Comparison of ENCODE assay signal across 8 cellular contexts in genomic region chr15:75620043-75620775, GRCh38. TPM values are rescaled to one million over a fixed set of nuclear protein-coding genes. Genes with fewer than 3 reads are reported as not detected.
DNase-seq lines count a peak whose midpoint lies in the region; ATAC-seq, FAIRE-seq and TF ChIP-seq lines count a peak whose summit lies in the region.

No MANE protein-coding gene starts in this region.

- H3F3A ChIP-seq in PC-3 (ENCODE audit: low read length, unreplicated experiment): no peaks in the 10 kb centered on the region

- DNase-seq in CD1c-positive myeloid dendritic cell (ENCODE audit: extremely low spot score) (peak; percentile 39), PC-3 (no peak), endothelial cell of umbilical vein (ENCODE audit: low read depth, low spot score) (no peak), omental fat pad (ENCODE audit: low spot score) (no peak), GM20000 (ENCODE audit: low spot score) (no peak), pons (ENCODE audit: low spot score) (no peak)
- DNase-seq in stimulated activated CD4-positive, alpha-beta T cell treated with anti-CD3 and anti-CD28 coated beads, Interleukin-15, amount 100 ng/mL, for 24 hours: no peak

- H3K79me2 ChIP-seq in PC-3 (ENCODE audit: low read length) (no peaks in the 10 kb centered on the region), endothelial cell of umbilical vein (ENCODE audit: control insufficient read depth, insufficient read depth, low read length) (no peaks in the 10 kb centered on the region)

- peak overlapping the region; percentile 6; the same call in 1 of the 2 replicates for H3K27ac ChIP-seq in PC-3 (ENCODE audit: low read length)
- peak overlapping the region; percentile 87 for H3K27ac ChIP-seq in endothelial cell of umbilical vein (ENCODE audit: insufficient read depth, low read depth, low read length)

- H3K9me3 ChIP-seq in PC-3 (ENCODE audit: low read length) (no peaks in the 10 kb centered on the region), endothelial cell of umbilical vein (replicated peaks; ENCODE audit: control insufficient read depth, insufficient read depth, low read length) (no peaks in the 10 kb centered on the region)

- H4K20me1 ChIP-seq in PC-3 (ENCODE audit: low read length) (no peaks in the 10 kb centered on the region), endothelial cell of umbilical vein (replicated peaks; ENCODE audit: control insufficient read depth, extremely low read depth, insufficient read depth, low read length) (no peaks in the 10 kb centered on the region)

- peaks cover 14% of the 10 kb centered on the region for H3K4me1 ChIP-seq in PC-3 (ENCODE audit: insufficient read depth, low read length)
- H3K4me1 ChIP-seq in endothelial cell of umbilical vein (ENCODE audit: control insufficient read depth, extremely low read depth, insufficient read depth, low read length): peaks cover 18% of the 10 kb centered on the region

- H3K4me2 ChIP-seq in PC-3 (ENCODE audit: low read length) (peak overlapping the region; percentile 14; the same call in 1 of the 2 replicates), endothelial cell of umbilical vein (ENCODE audit: insufficient read depth, low read length) (peak overlapping the region; percentile 78)

- no peak for FAIRE-seq in endothelial cell of umbilical vein (lab: Jason Lieb, UNC)

- TF ChIP-seq POLR2A in endothelial cell of umbilical vein (IDR thresholded peaks at IDR 0.05; ENCODE audit: low read depth, low read length): no peak

- ATAC-seq in PC-3 (peak; percentile 48; the same call in 1 of the 2 replicates), omental fat pad (ENCODE audit: low FRiP score) (peak; percentile 46), GM21717 (IDR thresholded peaks at IDR 0.05; ENCODE audit: unreplicated experiment) (no peak)

- no peaks in the 10 kb centered on the region for H3K9me2 ChIP-seq in PC-3 (replicated peaks; ENCODE audit: low read length)

- H3K36me3 ChIP-seq in PC-3 (ENCODE audit: low read depth, low read length) (peaks cover 3% of the 10 kb centered on the region; the same call in 1 of the 2 replicates), endothelial cell of umbilical vein (ENCODE audit: control insufficient read depth in 2 of 2, extremely low read depth in 1 of 2, insufficient read depth in 2 of 2, low read length in 2 of 2) (peaks cover 5 to 12% of the 10 kb centered on the region in 2 experiments)

- POLR2A ChIA-PET in PC-3 (lab: Charles Lee; ENCODE audit: unreplicated experiment): no interaction called here
- POLR2A ChIA-PET in endothelial cell of umbilical vein (lab: Charles Lee): interaction anchor here (0.7 to 1.1 kb wide), 3 partner anchors 20 to 66 kb away, joined by 3 to 6 read pairs (median 3); partner anchors contain the start of gene IMP3

- intact Hi-C loops in PC-3 (cut with micrococcal nuclease) (no loop called here), endothelial cell of umbilical vein (cut with micrococcal nuclease) (loop anchor here (1.0 kb wide), 1 partner anchor 18 kb away; no protein-coding TSS in a partner anchor)

- no peak overlapping the region for H3K4me3 ChIP-seq in PC-3 (ENCODE audit: low read length)
- peak overlapping the region in 1 of 3 experiments; percentile 50 for H3K4me3 ChIP-seq in endothelial cell of umbilical vein (replicated peaks in 1 of 3; ENCODE audit: insufficient read depth in 1 of 3, low read depth in 1 of 3, low read length in 3 of 3)

- H2AFZ ChIP-seq in PC-3 (ENCODE audit: low read length) (no peak overlapping the region), endothelial cell of umbilical vein (ENCODE audit: low read depth, low read length) (peak overlapping the region; percentile 71)

- dilution Hi-C loops in endothelial cell of umbilical vein (cut with MboI; ENCODE audit: extremely low pct_ligation_motif_present, low sequenced_read_pairs): no loop called here

- no peaks in the 10 kb centered on the region for H3K9me1 ChIP-seq in endothelial cell of umbilical vein (replicated peaks; ENCODE audit: control insufficient read depth, extremely low read depth, insufficient read depth, low read length)

- no peaks in the 10 kb centered on the region for H3K27me3 ChIP-seq in PC-3 (ENCODE audit: low read length)
- H3K27me3 ChIP-seq in endothelial cell of umbilical vein (ENCODE audit: control insufficient read depth in 2 of 2, insufficient read depth in 2 of 2, low read length in 2 of 2): no peaks in the 10 kb centered on the region

- no peak overlapping the region for H3K9ac ChIP-seq in PC-3 (ENCODE audit: low read length)
- peak overlapping the region; percentile 74 for H3K9ac ChIP-seq in endothelial cell of umbilical vein (replicated peaks; ENCODE audit: extremely low read depth, insufficient read depth, low read length)

- no peak for TF ChIP-seq CTCF in PC-3 (conservative IDR thresholded peaks at IDR 0.05; ENCODE audit: low read depth, low read length)
- TF ChIP-seq CTCF in endothelial cell of umbilical vein (IDR thresholded peaks at IDR 0.05; ENCODE audit: extremely low read depth in 1 of 2, insufficient read depth in 1 of 2, low read depth in 1 of 2, low read length in 2 of 2): no peak
- TF ChIP-seq CTCF in omental fat pad (IDR thresholded peaks at IDR 0.05): no peak
- TF ChIP-seq CTCF in GM20000 (IDR thresholded peaks at IDR 0.05; ENCODE audit: extremely low read depth, missing control alignments): no peak

- BruUV-seq in PC-3 (replicated peaks; lab: Mats Ljungman, UMichigan) (no TSS peak), endothelial cell of umbilical vein (replicated peaks; lab: Mats Ljungman, UMichigan) (no TSS peak)

- CTCF ChIA-PET in PC-3 (lab: Charles Lee): no interaction called here
- CTCF ChIA-PET in endothelial cell of umbilical vein (lab: Charles Lee): interaction anchor here (0.6 to 2.2 kb wide), 26 partner anchors 10 to 252 kb away, joined by 3 to 32 read pairs (median 4); partner anchors contain the start of genes IMP3, PTPN9 and SNX33

TF ChIP-seq in endothelial cell of umbilical vein, 7 proteins besides CTCF, POLR2A, EP300 and RAD21:
- no peak for TF ChIP-seq EZH2 (IDR thresholded peaks at IDR 0.05; ENCODE audit: borderline replicate concordance, low read depth, low read length, severe bottlenecking)
- no peak for TF ChIP-seq GATA2 (IDR thresholded peaks at IDR 0.05; ENCODE audit: insufficient read depth, insufficient read length, low read depth, low read length)
- TF ChIP-seq FOS (IDR thresholded peaks at IDR 0.05; ENCODE audit: borderline replicate concordance, insufficient read depth, low read length): no peak
- TF ChIP-seq POLR2AphosphoS5 (IDR thresholded peaks at IDR 0.05; ENCODE audit: insufficient read depth, low read depth, low read length): peak; percentile 1

RNA-seq across cellular contexts. Expression of gene SNUPN, which starts 5.3 kb away (rescaled TPM):
- total RNA-seq in PC-3 (2014; rRNA removed) (7.9 and 13.5 TPM in 2 replicates), endothelial cell of umbilical vein (19.3 and 25.1 TPM in 2 replicates), omental fat pad (10 to 100 TPM; 17.6 to 23.2 (median 18.7) TPM)
- 11.7 and 13.2 TPM in 2 replicates for polyA plus RNA-seq in endothelial cell of umbilical vein
- polyA plus RNA-seq in endothelial cell of umbilical vein (2011; cell fraction: cytosol; rRNA removed): 18.9 and 19.0 TPM in 2 replicates
- 13.6 and 16.3 TPM in 2 replicates for polyA plus RNA-seq in endothelial cell of umbilical vein (2011; cell fraction: nucleus; rRNA removed)
- 19.1 and 22.1 TPM in 2 replicates for polyA plus RNA-seq in endothelial cell of umbilical vein (2012)
- 14.6 and 14.7 TPM in 2 replicates for polyA minus RNA-seq in endothelial cell of umbilical vein
- polyA minus RNA-seq in endothelial cell of umbilical vein (2011; cell fraction: cytosol; rRNA and poly(A)+ RNA removed): 15.8 TPM
- polyA minus RNA-seq in endothelial cell of umbilical vein (2011; cell fraction: nucleus; rRNA and poly(A)+ RNA removed): 6.0 and 9.0 TPM in 2 replicates

RNA-seq across cellular contexts. Expression of gene IMP3, which starts 19.8 kb away (rescaled TPM):
- total RNA-seq in PC-3 (2014; rRNA removed) (92.6 and 95.4 TPM in 2 replicates), endothelial cell of umbilical vein (35.5 and 41.3 TPM in 2 replicates), omental fat pad (100 to 1,000 TPM; 162 to 194 (median 170) TPM)
- polyA plus RNA-seq in endothelial cell of umbilical vein: 64.0 and 74.4 TPM in 2 replicates
- polyA plus RNA-seq in endothelial cell of umbilical vein (2011; cell fraction: cytosol; rRNA removed): 38.1 and 38.8 TPM in 2 replicates
- polyA plus RNA-seq in endothelial cell of umbilical vein (2011; cell fraction: nucleus; rRNA removed): 15.5 and 17.6 TPM in 2 replicates
- polyA plus RNA-seq in endothelial cell of umbilical vein (2012): 25.5 and 32.4 TPM in 2 replicates
- polyA minus RNA-seq in endothelial cell of umbilical vein: 11.1 and 14.6 TPM in 2 replicates
- polyA minus RNA-seq in endothelial cell of umbilical vein (2011; cell fraction: cytosol; rRNA and poly(A)+ RNA removed): 71.5 TPM
- 6.0 and 9.5 TPM in 2 replicates for polyA minus RNA-seq in endothelial cell of umbilical vein (2011; cell fraction: nucleus; rRNA and poly(A)+ RNA removed)

RNA-seq across cellular contexts. Expression of gene SNX33, which starts 27.5 kb away (rescaled TPM):
- 16.2 and 16.8 TPM in 2 replicates for total RNA-seq in PC-3 (2014; rRNA removed)
- total RNA-seq in endothelial cell of umbilical vein: 10.6 and 12.6 TPM in 2 replicates
- polyA plus RNA-seq in endothelial cell of umbilical vein: 7.9 and 9.7 TPM in 2 replicates
- polyA plus RNA-seq in endothelial cell of umbilical vein (2011; cell fraction: cytosol; rRNA removed): 7.6 and 8.1 TPM in 2 replicates
- 12.6 and 13.7 TPM in 2 replicates for polyA plus RNA-seq in endothelial cell of umbilical vein (2011; cell fraction: nucleus; rRNA removed)
- polyA plus RNA-seq in endothelial cell of umbilical vein (2012): 8.2 and 10.6 TPM in 2 replicates
- polyA minus RNA-seq in endothelial cell of umbilical vein: 15.7 and 18.5 TPM in 2 replicates
- 9.4 TPM for polyA minus RNA-seq in endothelial cell of umbilical vein (2011; cell fraction: cytosol; rRNA and poly(A)+ RNA removed)
- polyA minus RNA-seq in endothelial cell of umbilical vein (2011; cell fraction: nucleus; rRNA and poly(A)+ RNA removed): 8.1 and 12.2 TPM in 2 replicates
- total RNA-seq in omental fat pad: 10 to 100 TPM; 19.9 to 43.8 (median 32.5) TPM

RNA-seq across cellular contexts. Expression of gene PTPN9, which starts 41.1 kb away (rescaled TPM):
- total RNA-seq in PC-3 (2014; rRNA removed) (9.1 and 15.7 TPM in 2 replicates), endothelial cell of umbilical vein (31.4 and 32.0 TPM in 2 replicates), omental fat pad (10 to 100 TPM; 12.4 to 18.9 (median 16.1) TPM)
- 37.2 and 43.7 TPM in 2 replicates for polyA plus RNA-seq in endothelial cell of umbilical vein
- polyA plus RNA-seq in endothelial cell of umbilical vein (2011; cell fraction: cytosol; rRNA removed): 34.2 and 46.6 TPM in 2 replicates
- polyA plus RNA-seq in endothelial cell of umbilical vein (2011; cell fraction: nucleus; rRNA removed): 25.3 and 28.5 TPM in 2 replicates
- polyA plus RNA-seq in endothelial cell of umbilical vein (2012): 19.7 and 24.0 TPM in 2 replicates
- polyA minus RNA-seq in endothelial cell of umbilical vein: 55.3 and 73.9 TPM in 2 replicates
- polyA minus RNA-seq in endothelial cell of umbilical vein (2011; cell fraction: cytosol; rRNA and poly(A)+ RNA removed): 24.4 TPM
- 16.5 and 28.5 TPM in 2 replicates for polyA minus RNA-seq in endothelial cell of umbilical vein (2011; cell fraction: nucleus; rRNA and poly(A)+ RNA removed)
